ENCODE assay signal across 12 cellular contexts in the genomic region with DNA sequence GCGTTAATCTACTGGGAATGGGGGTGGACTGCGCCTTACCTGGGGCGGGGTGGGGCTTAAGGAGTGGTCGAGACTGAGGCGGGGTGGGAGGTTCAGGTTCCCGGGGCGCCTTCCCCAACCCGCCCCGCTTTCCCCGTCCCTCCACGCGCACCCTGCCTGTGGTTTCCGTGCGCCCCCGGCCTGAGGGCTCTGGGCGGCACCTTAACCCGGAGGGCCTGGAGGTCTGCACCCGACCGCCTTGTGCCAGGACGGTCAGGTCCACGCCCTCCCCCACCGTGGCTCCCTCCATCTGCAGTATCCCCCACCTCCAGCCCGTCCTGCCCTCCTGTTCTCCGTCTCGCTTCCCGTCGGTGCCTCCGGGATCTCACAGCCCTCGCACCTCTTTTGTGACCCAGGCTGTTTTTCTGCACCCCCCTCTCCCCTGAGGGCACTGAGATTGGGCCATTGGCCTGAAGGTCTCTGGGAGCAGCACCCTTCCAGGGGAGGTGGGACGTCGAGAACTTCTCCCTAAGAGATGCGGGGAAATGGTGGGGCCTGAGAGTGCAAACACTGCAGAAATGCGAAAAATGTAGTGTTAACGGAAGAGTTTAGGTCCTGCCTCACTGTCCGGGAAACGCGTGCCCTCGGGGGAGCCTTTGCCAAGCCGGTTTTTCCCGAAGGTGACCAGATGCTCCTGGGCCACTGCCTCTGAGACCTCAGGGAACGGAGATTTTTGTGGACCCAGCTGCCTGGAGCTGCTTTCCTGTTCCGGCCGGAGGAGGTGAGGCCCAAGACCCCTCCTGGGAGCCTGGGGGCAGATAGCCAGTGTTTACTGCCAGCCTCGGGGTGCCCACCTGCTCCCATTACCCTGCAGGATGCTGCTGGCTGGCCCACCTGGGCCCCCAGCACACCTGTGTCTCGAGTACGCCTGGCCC. TPM values are rescaled to one million over a fixed set of nuclear protein-coding genes. Genes with fewer than 3 reads are reported as not detected.
DNase-seq lines count a peak whose midpoint lies in the region; ATAC-seq and TF ChIP-seq lines count a peak whose summit lies in the region.
"Had no signal": no experiment of that assay in that cellular context is flagged by ENCODE, and none has a peak within 500 bp of the region (broad histone marks: within the 10 kb centered on the region; RNA-seq: fewer than 3 reads in every experiment).

No MANE protein-coding gene starts in this region.

- H3K27me3 Mint-ChIP-seq in immature natural killer cell (ENCODE audit: low read depth in 3 of 3): peaks cover under 1 to 15% (median 9%) of the 10 kb centered on the region in 3 donors

- no peaks in the 10 kb centered on the region for H3F3A ChIP-seq in GM23248 (ENCODE audit: insufficient read depth)

- no peak overlapping the region for H3K4me2 ChIP-seq in GM23248 (ENCODE audit: unreplicated experiment)

- ATAC-seq in HG03025 (IDR thresholded peaks at IDR 0.05; ENCODE audit: low FRiP score, unreplicated experiment): no peak

- H3K4me3 Mint-ChIP-seq in immature natural killer cell: peak overlapping the region in 4 of 5 donors; percentile 57 to 83 (median 65)

- H3K27ac ChIP-seq in Peyer's patch (no peak overlapping the region), GM23248 (no peak overlapping the region)

- H4K20me1 ChIP-seq in GM23248 (ENCODE audit: insufficient read depth): no peaks in the 10 kb centered on the region

- H3K4me1 ChIP-seq in Peyer's patch: peaks cover 0 to 36% (median 18%) of the 10 kb centered on the region in 4 donors
- no peaks in the 10 kb centered on the region for H3K4me1 ChIP-seq in GM23248 (ENCODE audit: insufficient read depth)

- peaks cover 23 to 26% of the 10 kb centered on the region in 2 donors for H3K4me1 Mint-ChIP-seq in immature natural killer cell

- H3K9me3 ChIP-seq in Peyer's patch: no peaks in the 10 kb centered on the region
- no peaks in the 10 kb centered on the region for H3K9me3 ChIP-seq in GM23248 (ENCODE audit: low read depth)

- no peaks in the 10 kb centered on the region for H3K79me2 ChIP-seq in GM23248 (ENCODE audit: insufficient read depth)

- no peaks in the 10 kb centered on the region for H3K9me3 Mint-ChIP-seq in immature natural killer cell
- H3K9me3 Mint-ChIP-seq: activated naive CD4-positive, alpha-beta T cell treated with anti-CD3 and anti-CD28 coated beads, Interleukin-2, amount 50 U/mL, for 72 hours had no signal

- H3K4me3 ChIP-seq in Peyer's patch: peak overlapping the region in 2 of 4 donors; percentile 65 to 68
- no peak overlapping the region for H3K4me3 ChIP-seq in GM23248

- no peaks in the 10 kb centered on the region for H3K9me2 ChIP-seq in GM23248 (ENCODE audit: insufficient read depth)

- H3K36me3 ChIP-seq in Peyer's patch (no peaks in the 10 kb centered on the region), GM23248 (ENCODE audit: low read depth) (no peaks in the 10 kb centered on the region)

- H3K9ac ChIP-seq in GM23248: no peak overlapping the region

- peak overlapping the region in 1 of 6 donors; percentile 53 for H3K27ac Mint-ChIP-seq in immature natural killer cell
- H3K27ac Mint-ChIP-seq: activated naive CD4-positive, alpha-beta T cell treated with anti-CD3 and anti-CD28 coated beads, Interleukin-2, amount 50 U/mL, for 72 hours had no signal

- H2AFZ ChIP-seq in GM23248: no peak overlapping the region

- DNase-seq in D341Med (ENCODE audit: low spot score): peak; percentile 29
- DNase-seq in Peyer's patch: peak in 2 of 3 donors; percentile 9 to 39
- no peak for DNase-seq in immature natural killer cell
- DNase-seq in retina: peak; percentile 15
- DNase-seq in GM10266 (ENCODE audit: extremely low spot score): no peak
- DNase-seq in GM23248: no peak
- DNase-seq in DMS79 (lab: John Stamatoyannopoulos, UW): no peak
- DNase-seq: cortex of kidney, NCI-H1436 had no signal

- in situ Hi-C loops in GM23248 (cut with MboI): no loop called here

- WGBS in GM23248 (ENCODE audit: low coverage in 1 of 2, low lambda C conversion rate in 2 of 2, missing lambda C conversion rate in 2 of 2), 2 experiments: 17 to 27% methylated on average over 28 to 40 of the region's 46 CpGs

- peaks cover 0 to 16% of the 10 kb centered on the region in 2 donors for H3K27me3 ChIP-seq in Peyer's patch
- peaks cover 63% of the 10 kb centered on the region for H3K27me3 ChIP-seq in GM23248 (replicated peaks; ENCODE audit: insufficient read depth)

- TF ChIP-seq CTCF in Peyer's patch (IDR thresholded peaks at IDR 0.05): no peak
- TF ChIP-seq CTCF in GM10266 (IDR thresholded peaks at IDR 0.05; ENCODE audit: control insufficient read depth, insufficient read depth, low read depth, missing control alignments): no peak

- H3K36me3 Mint-ChIP-seq in immature natural killer cell: peaks cover 0 to 4% (median 1%) of the 10 kb centered on the region in 3 donors
- H3K36me3 Mint-ChIP-seq: activated naive CD4-positive, alpha-beta T cell treated with anti-CD3 and anti-CD28 coated beads, Interleukin-2, amount 50 U/mL, for 72 hours had no signal

- no peak for TF ChIP-seq POLR2A in Peyer's patch (IDR thresholded peaks at IDR 0.05)

RNA-seq across cellular contexts. Expression of gene ASCL2, which starts 1.2 kb away (rescaled TPM):
- total RNA-seq in Peyer's patch: 10 to 100 TPM in 1 of 4 donors, 1 to 10 TPM in 3; 7.5 to 11.9 (median 8.4) TPM
- polyA plus RNA-seq in immature natural killer cell (10 to 100 TPM in 2 of 3 donors, 1 to 10 TPM in 1; 9.7 to 60.0 (median 18.2) TPM), GM23248 (2016; fragmentation: Nextera tagmentation; extraction: Ambion mirVana) (not detected in 2 replicates)
- not detected in 2 replicates for total RNA-seq in GM23248 (2014; rRNA removed; shearing (Covaris generic))
- total RNA-seq: kidney epithelial cell had no signal

RNA-seq across cellular contexts. Expression of gene C11orf21, which starts 30.1 kb away (rescaled TPM):
- total RNA-seq in Peyer's patch: 1 to 10 TPM in 3 of 4 donors, not detected in 1; 1.1 to 9.9 (median 1.3) TPM
- 10 to 100 TPM; 36.3 to 57.5 (median 36.6) TPM for polyA plus RNA-seq in immature natural killer cell
- total RNA-seq in GM23248 (2014; rRNA removed; shearing (Covaris generic)): not detected in 2 replicates
- not detected in 2 replicates for polyA plus RNA-seq in GM23248 (2016; fragmentation: Nextera tagmentation; extraction: Ambion mirVana)
- total RNA-seq: kidney epithelial cell had no signal

RNA-seq across cellular contexts. Expression of gene TSPAN32, which starts 30.2 kb away (rescaled TPM):
- 1 to 10 TPM in 2 of 4 donors, not detected in 2; 1.6 to 1.7 TPM for total RNA-seq in Peyer's patch
- polyA plus RNA-seq in immature natural killer cell (100 to 1,000 TPM; 132 to 223 (median 200) TPM), GM23248 (2016; fragmentation: Nextera tagmentation; extraction: Ambion mirVana) (not detected in 2 replicates)
- not detected in 2 replicates for total RNA-seq in GM23248 (2014; rRNA removed; shearing (Covaris generic))

Comparison
In these comparisons a context has a peak if more than half of its experiments do, and no peak if none do; other contexts are left out.
1. DNase-seq: peak in D341Med (single experiment), Peyer's patch (2 of 3) and retina (single experiment); none in immature natural killer cell (0 of 3), GM10266 (single experiment), GM23248 (single experiment) and DMS79 (single experiment).